In the genomic region with DNA sequence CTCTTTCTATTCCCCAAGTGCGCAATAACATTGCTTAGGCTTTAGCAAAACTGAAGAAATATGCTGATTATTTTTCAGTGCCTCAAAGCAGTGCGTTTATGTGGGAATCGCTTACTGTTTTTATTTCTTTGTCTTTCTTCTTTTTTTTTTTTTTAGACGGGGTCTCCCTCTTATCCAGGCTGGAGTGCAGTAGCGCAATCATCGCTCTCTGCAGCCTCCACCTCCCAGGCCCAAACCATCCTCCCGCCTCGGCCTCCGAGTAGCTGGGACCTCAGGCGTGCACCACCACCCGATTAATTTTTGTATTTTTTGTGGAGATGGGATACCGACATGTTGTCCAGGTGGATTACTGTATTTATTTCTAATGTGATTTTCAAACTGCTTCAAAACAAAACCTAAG, we compare ENCODE assay signal across 2 cellular contexts.
TF ChIP-seq lines count a peak whose summit lies in the region.

No MANE protein-coding gene starts in this region.

TF ChIP-seq in SK-N-SH, 30 proteins besides CTCF, POLR2A, EP300 and RAD21 (continued from another document):
- TF ChIP-seq, protein P1, sequence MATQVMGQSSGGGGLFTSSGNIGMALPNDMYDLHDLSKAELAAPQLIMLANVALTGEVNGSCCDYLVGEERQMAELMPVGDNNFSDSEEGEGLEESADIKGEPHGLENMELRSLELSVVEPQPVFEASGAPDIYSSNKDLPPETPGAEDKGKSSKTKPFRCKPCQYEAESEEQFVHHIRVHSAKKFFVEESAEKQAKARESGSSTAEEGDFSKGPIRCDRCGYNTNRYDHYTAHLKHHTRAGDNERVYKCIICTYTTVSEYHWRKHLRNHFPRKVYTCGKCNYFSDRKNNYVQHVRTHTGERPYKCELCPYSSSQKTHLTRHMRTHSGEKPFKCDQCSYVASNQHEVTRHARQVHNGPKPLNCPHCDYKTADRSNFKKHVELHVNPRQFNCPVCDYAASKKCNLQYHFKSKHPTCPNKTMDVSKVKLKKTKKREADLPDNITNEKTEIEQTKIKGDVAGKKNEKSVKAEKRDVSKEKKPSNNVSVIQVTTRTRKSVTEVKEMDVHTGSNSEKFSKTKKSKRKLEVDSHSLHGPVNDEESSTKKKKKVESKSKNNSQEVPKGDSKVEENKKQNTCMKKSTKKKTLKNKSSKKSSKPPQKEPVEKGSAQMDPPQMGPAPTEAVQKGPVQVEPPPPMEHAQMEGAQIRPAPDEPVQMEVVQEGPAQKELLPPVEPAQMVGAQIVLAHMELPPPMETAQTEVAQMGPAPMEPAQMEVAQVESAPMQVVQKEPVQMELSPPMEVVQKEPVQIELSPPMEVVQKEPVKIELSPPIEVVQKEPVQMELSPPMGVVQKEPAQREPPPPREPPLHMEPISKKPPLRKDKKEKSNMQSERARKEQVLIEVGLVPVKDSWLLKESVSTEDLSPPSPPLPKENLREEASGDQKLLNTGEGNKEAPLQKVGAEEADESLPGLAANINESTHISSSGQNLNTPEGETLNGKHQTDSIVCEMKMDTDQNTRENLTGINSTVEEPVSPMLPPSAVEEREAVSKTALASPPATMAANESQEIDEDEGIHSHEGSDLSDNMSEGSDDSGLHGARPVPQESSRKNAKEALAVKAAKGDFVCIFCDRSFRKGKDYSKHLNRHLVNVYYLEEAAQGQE (IDR thresholded peaks at IDR 0.05; ENCODE audit: low read depth, low read length): no peak
- no peak for TF ChIP-seq FOSL2 (IDR thresholded peaks at IDR 0.05; ENCODE audit: borderline replicate concordance, low read depth)
- TF ChIP-seq GATA2 (CRISPR knock-in tag; IDR thresholded peaks at IDR 0.05): no peak
- TF ChIP-seq, protein P2, sequence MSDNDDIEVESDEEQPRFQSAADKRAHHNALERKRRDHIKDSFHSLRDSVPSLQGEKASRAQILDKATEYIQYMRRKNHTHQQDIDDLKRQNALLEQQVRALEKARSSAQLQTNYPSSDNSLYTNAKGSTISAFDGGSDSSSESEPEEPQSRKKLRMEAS (IDR thresholded peaks at IDR 0.05; ENCODE audit: low read depth): no peak
- no peak for TF ChIP-seq YY1 (IDR thresholded peaks at IDR 0.05; ENCODE audit: low read depth)
- TF ChIP-seq TAF1 (IDR thresholded peaks at IDR 0.05; ENCODE audit: borderline replicate concordance, low read depth, low read length): no peak
- TF ChIP-seq FOXM1 (IDR thresholded peaks at IDR 0.05; ENCODE audit: low read depth): no peak
- TF ChIP-seq, protein P3, sequence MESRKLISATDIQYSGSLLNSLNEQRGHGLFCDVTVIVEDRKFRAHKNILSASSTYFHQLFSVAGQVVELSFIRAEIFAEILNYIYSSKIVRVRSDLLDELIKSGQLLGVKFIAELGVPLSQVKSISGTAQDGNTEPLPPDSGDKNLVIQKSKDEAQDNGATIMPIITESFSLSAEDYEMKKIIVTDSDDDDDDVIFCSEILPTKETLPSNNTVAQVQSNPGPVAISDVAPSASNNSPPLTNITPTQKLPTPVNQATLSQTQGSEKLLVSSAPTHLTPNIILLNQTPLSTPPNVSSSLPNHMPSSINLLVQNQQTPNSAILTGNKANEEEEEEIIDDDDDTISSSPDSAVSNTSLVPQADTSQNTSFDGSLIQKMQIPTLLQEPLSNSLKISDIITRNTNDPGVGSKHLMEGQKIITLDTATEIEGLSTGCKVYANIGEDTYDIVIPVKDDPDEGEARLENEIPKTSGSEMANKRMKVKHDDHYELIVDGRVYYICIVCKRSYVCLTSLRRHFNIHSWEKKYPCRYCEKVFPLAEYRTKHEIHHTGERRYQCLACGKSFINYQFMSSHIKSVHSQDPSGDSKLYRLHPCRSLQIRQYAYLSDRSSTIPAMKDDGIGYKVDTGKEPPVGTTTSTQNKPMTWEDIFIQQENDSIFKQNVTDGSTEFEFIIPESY (IDR thresholded peaks at IDR 0.05; ENCODE audit: borderline replicate concordance, low read depth): no peak
- TF ChIP-seq JUND (IDR thresholded peaks at IDR 0.05): no peak
- TF ChIP-seq, protein P4, sequence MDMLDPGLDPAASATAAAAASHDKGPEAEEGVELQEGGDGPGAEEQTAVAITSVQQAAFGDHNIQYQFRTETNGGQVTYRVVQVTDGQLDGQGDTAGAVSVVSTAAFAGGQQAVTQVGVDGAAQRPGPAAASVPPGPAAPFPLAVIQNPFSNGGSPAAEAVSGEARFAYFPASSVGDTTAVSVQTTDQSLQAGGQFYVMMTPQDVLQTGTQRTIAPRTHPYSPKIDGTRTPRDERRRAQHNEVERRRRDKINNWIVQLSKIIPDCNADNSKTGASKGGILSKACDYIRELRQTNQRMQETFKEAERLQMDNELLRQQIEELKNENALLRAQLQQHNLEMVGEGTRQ (IDR thresholded peaks at IDR 0.05; ENCODE audit: borderline replicate concordance, low read depth, low read length): no peak
- TF ChIP-seq POLR2AphosphoS5 (IDR thresholded peaks at IDR 0.05; ENCODE audit: low read depth, low read length): no peak
- TF ChIP-seq ELF1 (IDR thresholded peaks at IDR 0.05): no peak

TF ChIP-seq in SK-N-SH treated with all-trans-retinoic acid at 6 μM for 48 hours, 23 proteins besides CTCF, POLR2A, EP300 and RAD21 (continued from another document):
- TF ChIP-seq, protein P5, sequence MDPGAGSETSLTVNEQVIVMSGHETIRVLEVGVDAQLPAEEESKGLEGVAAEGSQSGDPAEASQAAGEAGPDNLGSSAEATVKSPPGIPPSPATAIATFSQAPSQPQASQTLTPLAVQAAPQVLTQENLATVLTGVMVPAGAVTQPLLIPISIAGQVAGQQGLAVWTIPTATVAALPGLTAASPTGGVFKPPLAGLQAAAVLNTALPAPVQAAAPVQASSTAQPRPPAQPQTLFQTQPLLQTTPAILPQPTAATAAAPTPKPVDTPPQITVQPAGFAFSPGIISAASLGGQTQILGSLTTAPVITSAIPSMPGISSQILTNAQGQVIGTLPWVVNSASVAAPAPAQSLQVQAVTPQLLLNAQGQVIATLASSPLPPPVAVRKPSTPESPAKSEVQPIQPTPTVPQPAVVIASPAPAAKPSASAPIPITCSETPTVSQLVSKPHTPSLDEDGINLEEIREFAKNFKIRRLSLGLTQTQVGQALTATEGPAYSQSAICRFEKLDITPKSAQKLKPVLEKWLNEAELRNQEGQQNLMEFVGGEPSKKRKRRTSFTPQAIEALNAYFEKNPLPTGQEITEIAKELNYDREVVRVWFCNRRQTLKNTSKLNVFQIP (CRISPR knock-in tag; IDR thresholded peaks at IDR 0.05; ENCODE audit: borderline replicate concordance, low read depth): no peak
- TF ChIP-seq TCF4 (CRISPR knock-in tag; IDR thresholded peaks at IDR 0.05; ENCODE audit: borderline replicate concordance): no peak
- TF ChIP-seq SNAI2 (CRISPR knock-in tag; IDR thresholded peaks at IDR 0.05): no peak
- TF ChIP-seq, protein P6, sequence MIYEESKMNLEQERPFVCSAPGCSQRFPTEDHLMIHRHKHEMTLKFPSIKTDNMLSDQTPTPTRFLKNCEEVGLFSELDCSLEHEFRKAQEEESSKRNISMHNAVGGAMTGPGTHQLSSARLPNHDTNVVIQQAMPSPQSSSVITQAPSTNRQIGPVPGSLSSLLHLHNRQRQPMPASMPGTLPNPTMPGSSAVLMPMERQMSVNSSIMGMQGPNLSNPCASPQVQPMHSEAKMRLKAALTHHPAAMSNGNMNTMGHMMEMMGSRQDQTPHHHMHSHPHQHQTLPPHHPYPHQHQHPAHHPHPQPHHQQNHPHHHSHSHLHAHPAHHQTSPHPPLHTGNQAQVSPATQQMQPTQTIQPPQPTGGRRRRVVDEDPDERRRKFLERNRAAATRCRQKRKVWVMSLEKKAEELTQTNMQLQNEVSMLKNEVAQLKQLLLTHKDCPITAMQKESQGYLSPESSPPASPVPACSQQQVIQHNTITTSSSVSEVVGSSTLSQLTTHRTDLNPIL (CRISPR knock-in tag; IDR thresholded peaks at IDR 0.05; ENCODE audit: low read depth): no peak
- TF ChIP-seq BACH2 (CRISPR knock-in tag; IDR thresholded peaks at IDR 0.05; ENCODE audit: borderline replicate concordance): no peak
- no peak for TF ChIP-seq ZNF565 (CRISPR knock-in tag; conservative IDR thresholded peaks at IDR 0.05; ENCODE audit: low read depth)
- TF ChIP-seq ZFP30 (CRISPR knock-in tag; IDR thresholded peaks at IDR 0.05): no peak
- TF ChIP-seq ESRRG (CRISPR knock-in tag; IDR thresholded peaks at IDR 0.05): no peak
- no peak for TF ChIP-seq OSR1 (CRISPR knock-in tag; IDR thresholded peaks at IDR 0.05)
- no peak for TF ChIP-seq RARB (CRISPR knock-in tag; IDR thresholded peaks at IDR 0.05)
- no peak for TF ChIP-seq PPARA (CRISPR knock-in tag; IDR thresholded peaks at IDR 0.05; ENCODE audit: borderline replicate concordance)
- no peak for TF ChIP-seq ZNF8 (CRISPR knock-in tag; IDR thresholded peaks at IDR 0.05)
- TF ChIP-seq ZNF70 (CRISPR knock-in tag; IDR thresholded peaks at IDR 0.05): no peak
- no peak for TF ChIP-seq GLIS3 (CRISPR knock-in tag; IDR thresholded peaks at IDR 0.05)
- TF ChIP-seq ISL1 (CRISPR knock-in tag; IDR thresholded peaks at IDR 0.05): no peak
- no peak for TF ChIP-seq CSDC2 (CRISPR knock-in tag; IDR thresholded peaks at IDR 0.05)
- TF ChIP-seq, protein P7, sequence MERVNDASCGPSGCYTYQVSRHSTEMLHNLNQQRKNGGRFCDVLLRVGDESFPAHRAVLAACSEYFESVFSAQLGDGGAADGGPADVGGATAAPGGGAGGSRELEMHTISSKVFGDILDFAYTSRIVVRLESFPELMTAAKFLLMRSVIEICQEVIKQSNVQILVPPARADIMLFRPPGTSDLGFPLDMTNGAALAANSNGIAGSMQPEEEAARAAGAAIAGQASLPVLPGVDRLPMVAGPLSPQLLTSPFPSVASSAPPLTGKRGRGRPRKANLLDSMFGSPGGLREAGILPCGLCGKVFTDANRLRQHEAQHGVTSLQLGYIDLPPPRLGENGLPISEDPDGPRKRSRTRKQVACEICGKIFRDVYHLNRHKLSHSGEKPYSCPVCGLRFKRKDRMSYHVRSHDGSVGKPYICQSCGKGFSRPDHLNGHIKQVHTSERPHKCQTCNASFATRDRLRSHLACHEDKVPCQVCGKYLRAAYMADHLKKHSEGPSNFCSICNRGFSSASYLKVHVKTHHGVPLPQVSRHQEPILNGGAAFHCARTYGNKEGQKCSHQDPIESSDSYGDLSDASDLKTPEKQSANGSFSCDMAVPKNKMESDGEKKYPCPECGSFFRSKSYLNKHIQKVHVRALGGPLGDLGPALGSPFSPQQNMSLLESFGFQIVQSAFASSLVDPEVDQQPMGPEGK (CRISPR knock-in tag; IDR thresholded peaks at IDR 0.05; ENCODE audit: borderline replicate concordance): no peak
